8 cellular contexts compared by ENCODE assay signal in the genomic region with DNA sequence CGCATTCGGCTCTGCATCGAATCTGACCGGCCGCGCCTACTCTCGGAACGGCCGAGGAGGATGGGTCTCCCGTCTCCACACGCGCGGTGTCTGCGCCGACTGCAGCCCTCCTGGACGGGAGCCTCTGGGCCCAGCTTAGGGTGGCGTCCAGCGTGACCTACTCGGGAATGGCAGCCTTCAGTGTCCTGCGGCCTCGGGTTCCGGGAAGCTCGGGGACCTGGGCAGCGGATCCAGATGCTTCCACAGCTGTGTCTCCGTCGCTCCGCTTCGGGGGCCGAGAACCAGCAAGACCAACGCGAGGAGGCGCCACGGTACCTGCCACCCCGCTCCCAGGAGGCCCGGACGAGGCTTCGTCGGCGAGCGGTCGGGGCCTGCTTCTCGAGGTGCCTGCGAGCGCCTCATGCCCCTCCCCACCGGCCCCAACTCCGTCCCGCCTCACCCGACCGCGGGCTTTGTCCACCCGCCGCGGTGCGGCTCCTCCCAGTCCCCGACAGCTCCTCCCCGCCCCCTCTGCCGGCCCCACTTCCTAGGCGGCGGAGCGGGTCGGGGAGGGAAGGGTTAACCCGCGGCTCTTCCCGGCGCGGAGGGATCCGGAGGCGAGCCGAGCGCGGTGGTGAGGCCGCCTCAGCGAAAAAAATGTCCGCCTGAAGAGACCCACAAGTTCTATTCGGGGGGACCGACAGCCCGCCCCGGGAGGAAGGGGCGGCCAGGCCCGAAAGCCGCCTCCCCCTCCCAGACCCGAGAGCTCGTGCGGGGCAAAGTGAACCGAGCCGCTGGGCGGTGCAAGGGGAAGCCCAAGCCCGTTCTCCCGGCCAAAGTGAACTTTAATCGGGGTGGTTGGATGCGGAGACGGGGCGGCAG. TPM values are rescaled to one million over a fixed set of nuclear protein-coding genes. Genes with fewer than 3 reads are reported as not detected.
DNase-seq lines count a peak whose midpoint lies in the region; ATAC-seq and TF ChIP-seq lines count a peak whose summit lies in the region.

A gene (plus strand): TSS at position 599 of the 861 bp plus-strand sequence. CDS start 1,270 bp downstream, outside the sequence.

- peaks cover 24% of the 10 kb centered on the region for H3K4me1 Mint-ChIP-seq in activated CD8-positive, alpha-beta memory T cell treated with anti-CD3 and anti-CD28 coated beads, Interleukin-2, amount 10 ng/mL, durations not matched to agents 7 days and 5 days
- H3K4me1 Mint-ChIP-seq in endodermal cell = peaks cover 15% of the 10 kb centered on the region

- peaks cover 14% of the 10 kb centered on the region for H3K36me3 Mint-ChIP-seq in activated CD8-positive, alpha-beta memory T cell treated with anti-CD3 and anti-CD28 coated beads, Interleukin-2, amount 10 ng/mL, durations not matched to agents 7 days and 5 days
- H3K36me3 Mint-ChIP-seq in endodermal cell (ENCODE audit: low read depth) = peaks cover 18% of the 10 kb centered on the region

- peak within 1 kb of the TSS; percentile 83 for H3K4me3 Mint-ChIP-seq in activated CD8-positive, alpha-beta memory T cell treated with anti-CD3 and anti-CD28 coated beads, Interleukin-2, amount 10 ng/mL, durations not matched to agents 7 days and 5 days
- H3K4me3 Mint-ChIP-seq in endodermal cell = peak within 1 kb of the TSS; percentile 83

- peaks cover 2% of the 10 kb centered on the region for H3K4me1 ChIP-seq in endodermal cell (ENCODE audit: control insufficient read depth, insufficient read depth, low read length)
- no peaks in the 10 kb centered on the region for H3K4me1 ChIP-seq in mesodermal cell (ENCODE audit: control insufficient read depth, insufficient read depth, low read length, poor library complexity, severe bottlenecking)

- TF ChIP-seq CTCF in endodermal cell (conservative IDR thresholded peaks at IDR 0.05) = peak; percentile 65

- DNase-seq in Caki2 (ENCODE audit: low read depth) (peak; percentile 94), HUDEP-2 (lab: John Stamatoyannopoulos, UW; ENCODE audit: unreplicated experiment in 76 of 76) (peak; percentile 47 to 97 (median 91)), NOMO-1 treated with dmso at 0.1 percent for 144 hours (lab: John Stamatoyannopoulos, UW; ENCODE audit: unreplicated experiment) (peak; percentile 93), endodermal cell (peak; percentile 97)
- peak; percentile 92 for DNase-seq in activated CD8-positive, alpha-beta memory T cell treated with anti-CD3 and anti-CD28 coated beads, Interleukin-2, amount 10 ng/mL, durations not matched to agents 7 days and 5 days
- peak; percentile 69 to 80 for DNase-seq in stimulated activated CD8-positive, alpha-beta memory T cell treated with anti-CD3 and anti-CD28 coated beads, Interleukin-15, amount 100 ng/mL, for 4 hours (ENCODE audit: low read depth in 2 of 2)

- H3K27ac ChIP-seq in endodermal cell (ENCODE audit: low read depth, low read length) (peak within 1 kb of the TSS; percentile 91), mesodermal cell (ENCODE audit: low read depth, low read length, severe bottlenecking) (peak within 1 kb of the TSS; percentile 92)

- in situ Hi-C loops in Caki2 (cut with HindIII; ENCODE audit: low pct_unique_long_range_greater_than_20kb, low sequenced_read_pairs) = no loop called here

- H3K9ac ChIP-seq in endodermal cell (ENCODE audit: extremely low read depth, low read length, poor library complexity, severe bottlenecking) = peak within 1 kb of the TSS; percentile 89

- H3K9me3 Mint-ChIP-seq in activated CD8-positive, alpha-beta memory T cell treated with anti-CD3 and anti-CD28 coated beads, Interleukin-2, amount 10 ng/mL, durations not matched to agents 7 days and 5 days (ENCODE audit: low read depth) = no peaks in the 10 kb centered on the region
- peaks cover 6% of the 10 kb centered on the region for H3K9me3 Mint-ChIP-seq in endodermal cell

- peak within 1 kb of the TSS; percentile 93 for H3K4me3 ChIP-seq in endodermal cell (ENCODE audit: low read length)
- H3K4me3 ChIP-seq in mesodermal cell (ENCODE audit: extremely low read depth, insufficient read depth, low read length, poor library complexity, severe bottlenecking) = peak within 1 kb of the TSS; percentile 93

- H3K27me3 Mint-ChIP-seq in activated CD8-positive, alpha-beta memory T cell treated with anti-CD3 and anti-CD28 coated beads, Interleukin-2, amount 10 ng/mL, durations not matched to agents 7 days and 5 days = no peaks in the 10 kb centered on the region
- peaks cover 5% of the 10 kb centered on the region for H3K27me3 Mint-ChIP-seq in endodermal cell (ENCODE audit: insufficient read depth)

- H3K27ac Mint-ChIP-seq in activated CD8-positive, alpha-beta memory T cell treated with anti-CD3 and anti-CD28 coated beads, Interleukin-2, amount 10 ng/mL, durations not matched to agents 7 days and 5 days = peak within 1 kb of the TSS; percentile 85
- H3K27ac Mint-ChIP-seq in endodermal cell = peak within 1 kb of the TSS; percentile 78

- no peaks in the 10 kb centered on the region for H3K27me3 ChIP-seq in endodermal cell (ENCODE audit: control insufficient read depth, insufficient read depth, low read length, poor library complexity, severe bottlenecking)

- ATAC-seq in GM21367 (IDR thresholded peaks at IDR 0.05; ENCODE audit: unreplicated experiment) = peak; percentile 65
- ATAC-seq in activated CD8-positive, alpha-beta memory T cell treated with anti-CD3 and anti-CD28 coated beads, Interleukin-2, amount 10 ng/mL, durations not matched to agents 7 days and 5 days = peak; percentile 81

- CTCF ChIA-PET in activated CD8-positive, alpha-beta memory T cell treated with anti-CD3 and anti-CD28 coated beads, Interleukin-2, amount 10 ng/mL, durations not matched to agents 7 days and 5 days (lab: Charles Lee) = interaction anchor here (0.7 to 2.7 kb wide), 13 partner anchors 11 to 1631 kb away, joined by 3 to 9 read pairs (median 4); no protein-coding TSS in a partner anchor

- H3K9me3 ChIP-seq in endodermal cell (ENCODE audit: control insufficient read depth, low read length) (peaks cover 9% of the 10 kb centered on the region), mesodermal cell (ENCODE audit: control insufficient read depth, low read length) (peaks cover 12% of the 10 kb centered on the region)

- H3K36me3 ChIP-seq in endodermal cell (ENCODE audit: control insufficient read depth, insufficient read depth, low read length) = peaks cover 19% of the 10 kb centered on the region
- H3K36me3 ChIP-seq in mesodermal cell (ENCODE audit: control insufficient read depth, insufficient read depth, low read length) = peaks cover 19% of the 10 kb centered on the region

- 0 to 2% methylated on average over 39 to 93 of the region's 93 CpGs for WGBS in endodermal cell (ENCODE audit: insufficient coverage in 1 of 2, insufficient read length in 1 of 2), 2 experiments
- WGBS in mesodermal cell (ENCODE audit: insufficient coverage in 2 of 2), 2 experiments = 1 to 2% methylated on average over 68 to 79 of the region's 93 CpGs

RNA-seq across cellular contexts. Expression of the gene that starts here (rescaled TPM):
- 17.8 and 61.2 TPM in 2 replicates for total RNA-seq in Caki2 (2014; rRNA removed; shearing (Covaris generic); ENCODE audit: low replicate concordance)
- total RNA-seq in activated CD8-positive, alpha-beta memory T cell treated with anti-CD3 and anti-CD28 coated beads, Interleukin-2, amount 10 ng/mL, durations not matched to agents 7 days and 5 days = 10 to 100 TPM; 75.4 to 89.0 TPM
- 100 to 1,000 TPM; 103 to 121 TPM for total RNA-seq in endodermal cell
- 385 TPM for polyA plus RNA-seq in endodermal cell (2013, experiment 1 of 2)
- polyA plus RNA-seq in endodermal cell (2013, experiment 2 of 2) = 359 TPM
- polyA plus RNA-seq in mesodermal cell (2013, experiment 1 of 2) = 110 TPM
- 89.0 TPM for polyA plus RNA-seq in mesodermal cell (2013, experiment 2 of 2)

Comparison
In these comparisons a context has a peak if more than half of its experiments do, and no peak if none do; other contexts are left out.
1. Peak in every context shown above with its lines: DNase-seq, ATAC-seq, H3K4me3 ChIP-seq and H3K27ac ChIP-seq.